ENCODE assay signal across 23 cellular contexts in genomic region chr7:120959929-120960484, GRCh38. TPM values are rescaled to one million over a fixed set of nuclear protein-coding genes. Genes with fewer than 3 reads are reported as not detected.
"Had no signal": no experiment of that assay in that cellular context is flagged by ENCODE, and none has a peak within 500 bp of the region (broad histone marks: within the 10 kb centered on the region; RNA-seq: fewer than 3 reads in every experiment).

No MANE protein-coding gene starts in this region.

- H3K27ac Mint-ChIP-seq: activated naive CD4-positive, alpha-beta T cell treated with anti-CD3 and anti-CD28 coated beads, Interleukin-2, amount 50 U/mL, for 72 hours; brain; dendritic cell treated with granulocyte-macrophage colony-stimulating factor and Interleukin-4, amounts not matched to agents 40 ng/mL and 50 ng/mL, for 4 days had no signal

- H3K27me3 ChIP-seq: hepatocyte, sigmoid colon, testis had no signal

- ATAC-seq: activated naive CD4-positive, alpha-beta T cell treated with anti-CD3 and anti-CD28 coated beads, Interleukin-2, amount 50 U/mL, for 72 hours; esophagus mucosa; left cardiac atrium; stimulated activated memory B cell treated with anti-CD40 and anti-IgM and Interleukin-4, amounts not matched to agents 10 μg/mL and 1 μg/mL and 100 μg/mL, for 72 hours had no signal

- FAIRE-seq: endothelial cell of umbilical vein, islet of Langerhans, TTC549 had no signal

- H3K4me1 ChIP-seq: testis had no signal

- H3K4me2 ChIP-seq: hepatocyte, smooth muscle cell had no signal

- H3K4me3 ChIP-seq: hepatocyte, sigmoid colon, smooth muscle cell, testis had no signal

- H3K4me3 Mint-ChIP-seq: brain; dendritic cell treated with granulocyte-macrophage colony-stimulating factor and Interleukin-4, amounts not matched to agents 40 ng/mL and 50 ng/mL, for 4 days; stimulated activated memory B cell treated with anti-CD40 and anti-IgM and Interleukin-4, amounts not matched to agents 10 μg/mL and 1 μg/mL and 100 μg/mL, for 72 hours had no signal

- H3K27ac ChIP-seq: hepatocyte, sigmoid colon, testis, WERI-Rb-1 had no signal

- H3K9me3 Mint-ChIP-seq: activated naive CD4-positive, alpha-beta T cell treated with anti-CD3 and anti-CD28 coated beads, Interleukin-2, amount 50 U/mL, for 72 hours; brain; dendritic cell treated with granulocyte-macrophage colony-stimulating factor and Interleukin-4, amounts not matched to agents 40 ng/mL and 50 ng/mL, for 4 days; stimulated activated memory B cell treated with anti-CD40 and anti-IgM and Interleukin-4, amounts not matched to agents 10 μg/mL and 1 μg/mL and 100 μg/mL, for 72 hours had no signal

- H2AFZ ChIP-seq: hepatocyte had no signal

- H3K9me3 ChIP-seq: sigmoid colon, testis had no signal

- DNase-seq: activated gamma-delta T cell; aorta; effector CD8-positive, alpha-beta T cell; foreskin melanocyte; glutamatergic neuron; left cardiac atrium; mesenchymal stem cell; retina; sigmoid colon; stimulated activated CD4-positive, alpha-beta T cell treated with anti-CD3 and anti-CD28 coated beads, Interleukin-15, amount 100 ng/mL, for 24 hours; testis; trophoblast cell; WERI-Rb-1 had no signal

- H3K27me3 Mint-ChIP-seq: brain; dendritic cell treated with granulocyte-macrophage colony-stimulating factor and Interleukin-4, amounts not matched to agents 40 ng/mL and 50 ng/mL, for 4 days; stimulated activated memory B cell treated with anti-CD40 and anti-IgM and Interleukin-4, amounts not matched to agents 10 μg/mL and 1 μg/mL and 100 μg/mL, for 72 hours had no signal

RNA-seq across cellular contexts. Expression of gene CPED1, which starts 28.5 kb away (rescaled TPM):
- total RNA-seq: activated naive CD4-positive, alpha-beta T cell treated with anti-CD3 and anti-CD28 coated beads, Interleukin-2, amount 50 U/mL, for 72 hours had no signal
